In genomic region chr4:16289872-16290554, GRCh38 we compare ENCODE assay signal across 9 cellular contexts.
DNase-seq lines count a peak whose midpoint lies in the region; ATAC-seq and TF ChIP-seq lines count a peak whose summit lies in the region.
"Had no signal": no experiment of that assay in that cellular context is flagged by ENCODE, and none has a peak within 500 bp of the region (broad histone marks: within the 10 kb centered on the region; RNA-seq: fewer than 3 reads in every experiment).

No MANE protein-coding gene starts in this region.

- H3K36me3 Mint-ChIP-seq in activated naive CD4-positive, alpha-beta T cell treated with anti-CD3 and anti-CD28 coated beads for 36 hours (ENCODE audit: low read depth), result no peaks in the 10 kb centered on the region

- H3K4me1 Mint-ChIP-seq in activated naive CD4-positive, alpha-beta T cell treated with anti-CD3 and anti-CD28 coated beads for 36 hours (ENCODE audit: low read depth), result peaks cover 5% of the 10 kb centered on the region

- H3K27me3 Mint-ChIP-seq in activated naive CD4-positive, alpha-beta T cell treated with anti-CD3 and anti-CD28 coated beads for 36 hours (ENCODE audit: low read depth), result peaks cover 16% of the 10 kb centered on the region

- no peak overlapping the region for H3K4me3 Mint-ChIP-seq in activated naive CD4-positive, alpha-beta T cell treated with anti-CD3 and anti-CD28 coated beads for 36 hours
- H3K4me3 Mint-ChIP-seq: dendritic cell treated with granulocyte-macrophage colony-stimulating factor and Interleukin-4, amounts not matched to agents 40 ng/mL and 50 ng/mL, for 4 days had no signal

- CTCF ChIA-PET in activated naive CD4-positive, alpha-beta T cell treated with anti-CD3 and anti-CD28 coated beads for 36 hours (lab: Charles Lee), result interaction anchor here (0.6 to 3.8 kb wide), 8 partner anchors 14 to 1183 kb away, joined by 3 to 20 read pairs (median 4); no protein-coding TSS in a partner anchor

- intact Hi-C loops in activated naive CD4-positive, alpha-beta T cell treated with anti-CD3 and anti-CD28 coated beads for 36 hours (cut with micrococcal nuclease), result loop anchor here (1.0 kb wide), 5 partner anchors 153 to 1182 kb away; no protein-coding TSS in a partner anchor

- peak; percentile 7 for DNase-seq in activated naive CD4-positive, alpha-beta T cell treated with anti-CD3 and anti-CD28 coated beads for 36 hours
- no peak for DNase-seq in activated naive CD4-positive, alpha-beta T cell treated with anti-CD3 and anti-CD28 coated beads, Interleukin-2, amount 50 U/mL, for 16 hours
- DNase-seq in LNCaP clone FGC (ENCODE audit: low read depth), result peak; percentile 2
- peak; percentile 43 for DNase-seq in iPS-NIHi7 (ENCODE audit: extremely low spot score)
- DNase-seq in stromal cell of bone marrow (ENCODE audit: low read depth), result peak; percentile 30

- H3K27ac Mint-ChIP-seq in activated naive CD4-positive, alpha-beta T cell treated with anti-CD3 and anti-CD28 coated beads for 36 hours, result no peak overlapping the region
- H3K27ac Mint-ChIP-seq: dendritic cell treated with granulocyte-macrophage colony-stimulating factor and Interleukin-4, amounts not matched to agents 40 ng/mL and 50 ng/mL, for 4 days had no signal

- peak; percentile 58 for TF ChIP-seq CTCF in LNCaP clone FGC (IDR thresholded peaks at IDR 0.05; ENCODE audit: control insufficient read depth, extremely low read depth, insufficient read depth)
- peak; percentile 82 for TF ChIP-seq CTCF in VCaP (conservative IDR thresholded peaks at IDR 0.05)

- H3K27ac ChIP-seq in VCaP, result no peak overlapping the region

- ATAC-seq in GM21528 (IDR thresholded peaks at IDR 0.05; ENCODE audit: low FRiP score, unreplicated experiment) (no peak), GM19035 (IDR thresholded peaks at IDR 0.05; ENCODE audit: unreplicated experiment) (no peak)

- peaks cover 1% of the 10 kb centered on the region for H3K9me3 Mint-ChIP-seq in activated naive CD4-positive, alpha-beta T cell treated with anti-CD3 and anti-CD28 coated beads for 36 hours
- H3K9me3 Mint-ChIP-seq: dendritic cell treated with granulocyte-macrophage colony-stimulating factor and Interleukin-4, amounts not matched to agents 40 ng/mL and 50 ng/mL, for 4 days had no signal

- H3K4me3 ChIP-seq in LNCaP clone FGC (ENCODE audit: low read depth, low read length), result no peak overlapping the region
